In genomic region chr11:66568124-66568916, GRCh38 we compare ENCODE assay signal across 8 cellular contexts. TPM values are rescaled to one million over a fixed set of nuclear protein-coding genes. Genes with fewer than 3 reads are reported as not detected.
DNase-seq lines count a peak whose midpoint lies in the region; ATAC-seq and TF ChIP-seq lines count a peak whose summit lies in the region.

CTSF (minus strand) TSS chr11:66568606; CDS start chr11:66568486, 120 bp downstream.

- H3K36me3 Mint-ChIP-seq in activated naive CD8-positive, alpha-beta T cell, result no peaks in the 10 kb centered on the region

- H3K4me1 ChIP-seq in SK-N-SH (ENCODE audit: control insufficient read depth in 1 of 2, insufficient read depth in 2 of 2, low read depth in 1 of 2, low read length in 1 of 2) (peaks cover 0 to 7% of the 10 kb centered on the region in 2 experiments; a peak in 1 of 4 replicates), transverse colon (peaks cover 5 to 18% (median 13%) of the 10 kb centered on the region in 4 donors)

- WGBS in SK-N-SH (ENCODE audit: low lambda C conversion rate), result 10% methylated on average over 30 of the region's 77 CpGs
- WGBS in transverse colon (ENCODE audit: low coverage in 1 of 2), 2 donors, result 20% methylated on average over 38 of the region's 77 CpGs; no CpG with 5 or more reads in 1 of the 2 donors

- H3K9ac ChIP-seq in SK-N-SH, result peak within 1 kb of the TSS; percentile 37; the same call in 1 of the 2 replicates

- H3K36me3 ChIP-seq in SK-N-SH (replicated peaks in 1 of 2; ENCODE audit: control insufficient read depth in 1 of 2, insufficient read depth in 2 of 2, low read length in 1 of 2) (no peaks in the 10 kb centered on the region), transverse colon (no peaks in the 10 kb centered on the region)

- H3K4me1 Mint-ChIP-seq in activated naive CD8-positive, alpha-beta T cell (ENCODE audit: low read depth), result peaks cover 8% of the 10 kb centered on the region

- POLR2A ChIA-PET in SK-N-SH (lab: Yijun Ruan, JAX), result interaction anchor here (0.9 to 2.7 kb wide), 3 partner anchors 23 to 109 kb away, joined by 5 to 8 read pairs (median 6); partner anchors contain the start of genes CCDC87, CCS, RBM4B and ZDHHC24

- H3K27me3 ChIP-seq in SK-N-SH (ENCODE audit: insufficient read depth) (no peaks in the 10 kb centered on the region), transverse colon (peaks cover 17% of the 10 kb centered on the region)

- H4K20me1 ChIP-seq in SK-N-SH (ENCODE audit: insufficient read depth), result no peaks in the 10 kb centered on the region

- H3K4me3 Mint-ChIP-seq in activated naive CD8-positive, alpha-beta T cell, result peak within 1 kb of the TSS; percentile 83

- peak within 1 kb of the TSS; percentile 58 to 59 for H3K4me3 ChIP-seq in SK-N-SH (ENCODE audit: low read depth in 2 of 2, low read length in 1 of 2)
- H3K4me3 ChIP-seq in transverse colon, result peak within 1 kb of the TSS; percentile 55 to 72 (median 59)

- no peak for TF ChIP-seq EP300 in SK-N-SH (IDR thresholded peaks at IDR 0.05; ENCODE audit: borderline replicate concordance in 1 of 2, low read depth in 1 of 2, low read length in 1 of 2)
- no peak for TF ChIP-seq EP300 in transverse colon (IDR thresholded peaks at IDR 0.05; ENCODE audit: low read depth)

- in situ Hi-C loops in transverse colon (cut with MboI; ENCODE audit: low pct_ligation_motif_present in 1 of 4, low pct_unique_long_range_greater_than_20kb in 1 of 4, low sequenced_read_pairs in 3 of 4), result loop anchor here in 2 of 4 donors (10.0 to 25.0 kb wide), 2 partner anchors 164 to 269 kb away; partner anchors contain the start of gene RCE1 (in 1 of the 2)

- H3K27ac Mint-ChIP-seq in activated naive CD8-positive, alpha-beta T cell, result peak within 1 kb of the TSS; percentile 85

- intact Hi-C loops in posterior cingulate gyrus (cut with DNase I) (no loop called here), transverse colon (cut with DNase I; ENCODE audit: low total_unique reads) (no loop called here)

- H3F3A ChIP-seq in SK-N-SH (replicated peaks; ENCODE audit: insufficient read depth), result no peaks in the 10 kb centered on the region

- TF ChIP-seq CTCF in SK-N-SH (IDR thresholded peaks at IDR 0.05), result no peak
- no peak for TF ChIP-seq CTCF in transverse colon (IDR thresholded peaks at IDR 0.05)

- H3K9me3 Mint-ChIP-seq in activated naive CD8-positive, alpha-beta T cell (ENCODE audit: low read depth), result no peaks in the 10 kb centered on the region

- no peaks in the 10 kb centered on the region for H3K9me2 ChIP-seq in SK-N-SH

- H3K79me2 ChIP-seq in SK-N-SH (ENCODE audit: insufficient read depth), result no peaks in the 10 kb centered on the region

- CTCF ChIA-PET in SK-N-SH (lab: Yijun Ruan, JAX), result interaction anchor here (0.7 to 5.1 kb wide), 10 partner anchors 10 to 315 kb away, joined by 3 to 30 read pairs (median 4); partner anchors contain the start of genes CCDC87, CCS and RBM4B

- H3K9me3 ChIP-seq in SK-N-SH (no peaks in the 10 kb centered on the region), transverse colon (no peaks in the 10 kb centered on the region)

- H3K4me2 ChIP-seq in SK-N-SH, result peak within 1 kb of the TSS; percentile 79

- no peaks in the 10 kb centered on the region for H3K27me3 Mint-ChIP-seq in activated naive CD8-positive, alpha-beta T cell

- TF ChIP-seq RAD21 in SK-N-SH (IDR thresholded peaks at IDR 0.05; ENCODE audit: low read length), result no peak

- ATAC-seq in GM18870 (IDR thresholded peaks at IDR 0.05; ENCODE audit: unreplicated experiment), result no peak

- DNase-seq in DMS53 treated with DMSO at 0.1 percent for 48 hours (lab: John Stamatoyannopoulos, UW; ENCODE audit: unreplicated experiment) (peak; percentile 90), Kasumi-1 (lab: John Stamatoyannopoulos, UW) (peak; percentile 33 to 57), SK-N-SH (peak; percentile 100), globus pallidus (ENCODE audit: low spot score) (peak; percentile 90), posterior cingulate gyrus (peak; percentile 91 to 99 (median 96)), transverse colon (peak; percentile 85)

- H2AFZ ChIP-seq in SK-N-SH (ENCODE audit: low read depth), result peak within 1 kb of the TSS; percentile 73

- no peak for TF ChIP-seq POLR2A in transverse colon (IDR thresholded peaks at IDR 0.05)

- H3K27ac ChIP-seq in SK-N-SH (ENCODE audit: low read depth in 2 of 2, low read length in 1 of 2) (peak within 1 kb of the TSS in 1 of 2 experiments; percentile 23; a peak in 1 of 4 replicates), transverse colon (peak within 1 kb of the TSS in 3 of 4 donors; percentile 28 to 72 (median 53))

TF ChIP-seq in SK-N-SH, 30 proteins besides CTCF, POLR2A, EP300 and RAD21 (continues in another document):
- TF ChIP-seq RXRA (IDR thresholded peaks at IDR 0.05; ENCODE audit: borderline replicate concordance, low read depth) (no peak), SMC3 (IDR thresholded peaks at IDR 0.05; ENCODE audit: low read depth, low read length) (no peak), FOXJ3 (CRISPR knock-in tag; IDR thresholded peaks at IDR 0.05) (0 out of 2 replicates have a peak, but pooled peaks have one; percentile 24), FOXM1 (IDR thresholded peaks at IDR 0.05; ENCODE audit: low read depth) (no peak), POLR2AphosphoS5 (IDR thresholded peaks at IDR 0.05; ENCODE audit: low read depth, low read length) (no peak), GABPA (IDR thresholded peaks at IDR 0.05; ENCODE audit: low read depth) (no peak), TAF1 (IDR thresholded peaks at IDR 0.05; ENCODE audit: borderline replicate concordance, low read depth, low read length) (no peak), TEAD4 (IDR thresholded peaks at IDR 0.05; ENCODE audit: borderline replicate concordance, insufficient read depth) (no peak), IRF3 (IDR thresholded peaks at IDR 0.05; ENCODE audit: low read depth, low read length) (no peak), USF1 (IDR thresholded peaks at IDR 0.05; ENCODE audit: borderline replicate concordance, low read depth) (peak; percentile 82), PBX3 (IDR thresholded peaks at IDR 0.05) (no peak), MAX (IDR thresholded peaks at IDR 0.05; ENCODE audit: low read depth) (peak; percentile 100), NFIC (IDR thresholded peaks at IDR 0.05; ENCODE audit: borderline replicate concordance) (no peak), ZBTB33 (IDR thresholded peaks at IDR 0.05; ENCODE audit: borderline replicate concordance, low read depth) (no peak), YY1 (IDR thresholded peaks at IDR 0.05; ENCODE audit: low read depth) (no peak), GATA2 (CRISPR knock-in tag; IDR thresholded peaks at IDR 0.05) (no peak), MXI1 (IDR thresholded peaks at IDR 0.05; ENCODE audit: low read depth, low read length) (peak; percentile 98), NRF1 (IDR thresholded peaks at IDR 0.05; ENCODE audit: low read depth, low read length) (peak; percentile 70), SIN3A (IDR thresholded peaks at IDR 0.05; ENCODE audit: borderline replicate concordance, low read depth, low read length) (peak; percentile 65; the same call in 1 of the 2 replicates), RCOR1 (IDR thresholded peaks at IDR 0.05; ENCODE audit: low read length) (no peak), TCF12 (IDR thresholded peaks at IDR 0.05) (no peak)

RNA-seq across cellular contexts. Expression of gene CTSF, which starts in this region (rescaled TPM):
- polyA plus RNA-seq in SK-N-SH (2012; rRNA removed), result 57.2 and 60.1 TPM in 2 replicates
- polyA plus RNA-seq in SK-N-SH (2012; cell fraction: cytosol; rRNA removed), result 37.6 and 48.6 TPM in 2 replicates
- 115 and 131 TPM in 2 replicates for polyA plus RNA-seq in SK-N-SH (2012; cell fraction: nucleus; rRNA removed)
- 10 to 100 TPM; 23.5 to 80.6 (median 39.0) TPM for total RNA-seq in transverse colon

Comparison
In these comparisons a context has a peak if more than half of its experiments do, and no peak if none do; other contexts are left out.
1. DNase-seq: peak in every context shown above with its lines; median percentile 100 in SK-N-SH; 96 in posterior cingulate gyrus; 90 in DMS53 treated with DMSO at 0.1 percent for 48 hours; 90 in globus pallidus; 85 in transverse colon; 45 in Kasumi-1.